ENCODE assay signal across 32 cellular contexts in genomic region chrX:135434258-135435138, GRCh38. TPM values are rescaled to one million over a fixed set of nuclear protein-coding genes. Genes with fewer than 3 reads are reported as not detected.
"Had no signal": no experiment of that assay in that cellular context is flagged by ENCODE, and none has a peak within 500 bp of the region (broad histone marks: within the 10 kb centered on the region; RNA-seq: fewer than 3 reads in every experiment).

No MANE protein-coding gene starts in this region.

- H3K27me3 ChIP-seq: ascending aorta, cardiac muscle cell, SJCRH30 had no signal

- H3K27me3 Mint-ChIP-seq: activated CD4-positive, alpha-beta memory T cell treated with anti-CD3 and anti-CD28 coated beads, Interleukin-2, amount 10 ng/mL, durations not matched to agents 7 days and 5 days had no signal

- DNase-seq: activated CD4-positive, alpha-beta memory T cell treated with anti-CD3 and anti-CD28 coated beads, Interleukin-2, amount 10 ng/mL, durations not matched to agents 7 days and 5 days; activated CD4-positive, alpha-beta T cell treated with anti-CD3 and anti-CD28 coated beads for 4 hours; activated CD4-positive, CD25-positive, alpha-beta regulatory T cell; activated CD8-positive, alpha-beta memory T cell treated with anti-CD3 and anti-CD28 coated beads for 24 hours; activated CD8-positive, alpha-beta memory T cell treated with anti-CD3 and anti-CD28 coated beads, Interleukin-2, amount 10 ng/mL, durations not matched to agents 7 days and 5 days; activated CD8-positive, alpha-beta memory T cell treated with anti-CD3 and anti-CD28 coated beads, Interleukin-2, amount 50 U/mL, for 48 hours; activated effector memory CD4-positive, alpha-beta T cell treated with Interleukin-2 at 50 U/mL for 16 hours; activated naive CD4-positive, alpha-beta T cell treated with Interleukin-2 at 50 U/mL for 16 hours; activated naive CD8-positive, alpha-beta T cell treated with anti-CD3 and anti-CD28 coated beads, Interleukin-2, amount 10 ng/mL, durations not matched to agents 7 days and 5 days; activated T-cell treated with anti-CD3 and anti-CD28 coated beads, Interleukin-2, amount 50 U/mL, for 48 hours; amygdala; NCI-H1092 treated with DMSO at 0.1 percent for 48 hours; NCI-H1417; NCI-H1694; NCI-H1930; NCI-H2081 treated with DMSO at 0.1 percent for 48 hours; NCI-H510A; NCI-H526; NCI-H748 treated with DMSO at 0.1 percent for 48 hours; NK-92 treated with Interleukin-12 subunit alpha and Interleukin-12 subunit beta, amount 100 ng/mL, for 24 hours; SHP77; SJCRH30; T1000; WERI-Rb-1 had no signal

- ATAC-seq: activated CD8-positive, alpha-beta memory T cell treated with anti-CD3 and anti-CD28 coated beads, Interleukin-2, amount 10 ng/mL, durations not matched to agents 7 days and 5 days; Panc1 had no signal

- H3K4me1 ChIP-seq: ascending aorta, SJCRH30 had no signal

- H3K4me3 ChIP-seq: ascending aorta, cardiac muscle cell, K562, SJCRH30, SK-N-MC had no signal

- H3K27ac ChIP-seq: ascending aorta, cardiac muscle cell, SJCRH30, SK-N-MC, WERI-Rb-1 had no signal

- H3K36me3 Mint-ChIP-seq: activated CD8-positive, alpha-beta memory T cell treated with anti-CD3 and anti-CD28 coated beads, Interleukin-2, amount 10 ng/mL, durations not matched to agents 7 days and 5 days had no signal

- H3K9me3 ChIP-seq: SJCRH30 had no signal

- H3K27ac Mint-ChIP-seq: activated CD4-positive, alpha-beta memory T cell treated with anti-CD3 and anti-CD28 coated beads, Interleukin-2, amount 10 ng/mL, durations not matched to agents 7 days and 5 days; activated CD8-positive, alpha-beta memory T cell treated with anti-CD3 and anti-CD28 coated beads, Interleukin-2, amount 10 ng/mL, durations not matched to agents 7 days and 5 days; activated naive CD4-positive, alpha-beta T cell treated with anti-CD3 and anti-CD28 coated beads, Interleukin-2, amount 50 U/mL, for 24 hours; activated naive CD8-positive, alpha-beta T cell treated with anti-CD3 and anti-CD28 coated beads, Interleukin-2, amount 10 ng/mL, durations not matched to agents 7 days and 5 days had no signal

- H3K36me3 ChIP-seq: ascending aorta, cardiac muscle cell, SJCRH30, WERI-Rb-1 had no signal

- H3K4me3 Mint-ChIP-seq: activated CD4-positive, alpha-beta memory T cell treated with anti-CD3 and anti-CD28 coated beads, Interleukin-2, amount 10 ng/mL, durations not matched to agents 7 days and 5 days; activated CD8-positive, alpha-beta memory T cell treated with anti-CD3 and anti-CD28 coated beads, Interleukin-2, amount 10 ng/mL, durations not matched to agents 7 days and 5 days; activated naive CD4-positive, alpha-beta T cell treated with anti-CD3 and anti-CD28 coated beads, Interleukin-2, amount 50 U/mL, for 24 hours; activated naive CD8-positive, alpha-beta T cell treated with anti-CD3 and anti-CD28 coated beads, Interleukin-2, amount 10 ng/mL, durations not matched to agents 7 days and 5 days; central memory CD8-positive, alpha-beta T cell had no signal

- H3K4me1 Mint-ChIP-seq: activated naive CD4-positive, alpha-beta T cell treated with anti-CD3 and anti-CD28 coated beads, Interleukin-2, amount 50 U/mL, for 24 hours; central memory CD8-positive, alpha-beta T cell had no signal

RNA-seq across cellular contexts. Expression of gene SMIM10L2A, which starts 12.8 kb away (rescaled TPM):
- total RNA-seq: RPMI7951, SJCRH30 had no signal
